In genomic region chr6:89258912-89259311, GRCh38 we compare ENCODE assay signal across 20 cellular contexts. TPM values are rescaled to one million over a fixed set of nuclear protein-coding genes. Genes with fewer than 3 reads are reported as not detected.
DNase-seq lines count a peak whose midpoint lies in the region; ATAC-seq and TF ChIP-seq lines count a peak whose summit lies in the region.
"Had no signal": no experiment of that assay in that cellular context is flagged by ENCODE, and none has a peak within 500 bp of the region (broad histone marks: within the 10 kb centered on the region; RNA-seq: fewer than 3 reads in every experiment).

No MANE protein-coding gene starts in this region.

- peaks cover 29% of the 10 kb centered on the region for H3K4me1 ChIP-seq in OCI-LY7 (ENCODE audit: insufficient read depth, low read length, poor library complexity, severe bottlenecking)
- H3K4me1 ChIP-seq: prostate gland, tibial artery had no signal

- no peaks in the 10 kb centered on the region for H3K79me2 ChIP-seq in OCI-LY7 (ENCODE audit: insufficient read depth, low read depth, low read length)

- POLR2A ChIA-PET in OCI-LY7 (lab: Charles Lee) = interaction anchor here (0.6 to 1.3 kb wide), 3 partner anchors 10 to 56 kb away, joined by 3 to 7 read pairs (median 3); partner anchors contain the start of gene GABRR2

- no peaks in the 10 kb centered on the region for H4K20me1 ChIP-seq in OCI-LY7 (ENCODE audit: insufficient read depth, low read length)

- ATAC-seq in GM18511 (IDR thresholded peaks at IDR 0.05; ENCODE audit: unreplicated experiment) (peak; percentile 82), GM21360 (IDR thresholded peaks at IDR 0.05; ENCODE audit: unreplicated experiment) (peak; percentile 49), HG02938 (IDR thresholded peaks at IDR 0.05; ENCODE audit: unreplicated experiment) (peak; percentile 47)
- ATAC-seq: activated CD4-positive, alpha-beta T cell treated with anti-CD3 and anti-CD28 coated beads for 36 hours; stimulated activated effector memory CD8-positive, alpha-beta T cell treated with anti-CD3 and anti-CD28 coated beads, Interleukin-12 subunit alpha, Interleukin-12 subunit beta, amount 100 ng/mL, for 72 hours had no signal

- no peak for TF ChIP-seq CTCF in OCI-LY7 (conservative IDR thresholded peaks at IDR 0.05; ENCODE audit: low read length)

- no peak overlapping the region for H3K4me3 ChIP-seq in OCI-LY7 (ENCODE audit: low read depth, low read length, poor library complexity, severe bottlenecking)
- H3K4me3 ChIP-seq: prostate gland, tibial artery had no signal

- CTCF ChIA-PET in OCI-LY7 (lab: Charles Lee; ENCODE audit: unreplicated experiment) = interaction anchor here (1.0 kb wide), 1 partner anchor 9 kb away, joined by 3 read pairs; no protein-coding TSS in a partner anchor

- H2AFZ ChIP-seq in OCI-LY7 (ENCODE audit: low read length) = no peak overlapping the region

- no peaks in the 10 kb centered on the region for H3K9me3 ChIP-seq in OCI-LY7 (ENCODE audit: low read length)
- H3K9me3 ChIP-seq: prostate gland, tibial artery had no signal

- no peak overlapping the region for H3K27ac ChIP-seq in OCI-LY7 (ENCODE audit: low read depth, low read length, poor library complexity, severe bottlenecking)
- H3K27ac ChIP-seq: brain microvascular endothelial cell, prostate gland, tibial artery had no signal

- BruUV-seq in OCI-LY7 (replicated peaks; lab: Mats Ljungman, UMichigan) = no TSS peak

- peak overlapping the region; percentile 48 for H3K4me2 ChIP-seq in OCI-LY7 (ENCODE audit: low read length)

- no peaks in the 10 kb centered on the region for H3K36me3 ChIP-seq in OCI-LY7 (ENCODE audit: insufficient read depth, low read length)
- H3K36me3 ChIP-seq: brain microvascular endothelial cell, prostate gland, tibial artery had no signal

- DNase-seq in OCI-LY7 (ENCODE audit: low spot score) (peak; percentile 49), activated T-cell treated with anti-CD3 and anti-CD28 coated beads for 4 hours (no peak), 8988T (no peak), H4 (ENCODE audit: low spot score) (no peak)
- no peak for DNase-seq in NK-92 treated with Interleukin-12 subunit alpha and Interleukin-12 subunit beta, amount 100 ng/mL, for 24 hours (lab: John Stamatoyannopoulos, UW)
- DNase-seq: activated CD4-positive, alpha-beta T cell treated with anti-CD3 and anti-CD28 coated beads for 36 hours; activated naive CD4-positive, alpha-beta T cell treated with anti-CD3 and anti-CD28 coated beads, Interleukin-2, amount 50 U/mL, for 16 hours; brain microvascular endothelial cell; foreskin fibroblast; Karpas-422; NCI-H1105 treated with DMSO at 0.1 percent for 48 hours; NCI-H774; tibial artery had no signal

- intact Hi-C loops in OCI-LY7 (cut with micrococcal nuclease; ENCODE audit: unreplicated experiment) = no loop called here

- no peaks in the 10 kb centered on the region for H3K9me2 ChIP-seq in OCI-LY7 (ENCODE audit: insufficient read depth, low read length)

RNA-seq across cellular contexts. Expression of gene GABRR1, which starts 41.8 kb away (rescaled TPM):
- total RNA-seq in OCI-LY7 (2014; rRNA removed; shearing (Covaris generic)) = not detected in 2 replicates
- total RNA-seq in OCI-LY7 (2022) = not detected in 2 replicates
- total RNA-seq in H4 (2014; rRNA removed; shearing (Covaris generic)) = not detected in 2 replicates
- total RNA-seq: activated CD4-positive, alpha-beta T cell treated with anti-CD3 and anti-CD28 coated beads for 36 hours; endothelial cell of umbilical vein; mesenteric fat pad had no signal

RNA-seq across cellular contexts. Expression of gene GABRR2, which starts 56.2 kb away (rescaled TPM):
- 5.2 and 7.8 TPM in 2 replicates for total RNA-seq in OCI-LY7 (2014; rRNA removed; shearing (Covaris generic))
- 6.7 and 7.0 TPM in 2 replicates for total RNA-seq in OCI-LY7 (2022)
- 0.08 TPM in 1 of 2 replicates, not detected in the other for total RNA-seq in H4 (2014; rRNA removed; shearing (Covaris generic))
